In genomic region chr2:124883595-124883994, GRCh38 we compare ENCODE assay signal across 37 cellular contexts.
A peak's percentile ranks its signal among the peaks of the same experiment; 100 is the strongest.
DNase-seq lines count a peak whose midpoint lies in the region; ATAC-seq, FAIRE-seq and TF ChIP-seq lines count a peak whose summit lies in the region.
"Had no signal": no experiment of that assay in that cellular context is flagged by ENCODE, and none has a peak within 500 bp of the region (broad histone marks: within the 10 kb centered on the region; RNA-seq: fewer than 3 reads in every experiment).

No MANE protein-coding gene starts in this region.

- in situ Hi-C loops in HepG2 (cut with HindIII; ENCODE audit: extremely low pct_ligation_motif_present, low pct_unique_long_range_greater_than_20kb): no loop called here

- H3K4me3 Mint-ChIP-seq in naive thymus-derived CD4-positive, alpha-beta T cell: no peak overlapping the region
- no peak overlapping the region for H3K4me3 Mint-ChIP-seq in endodermal cell
- H3K4me3 Mint-ChIP-seq: B cell; CD14-positive monocyte; CD4-positive, alpha-beta memory T cell; CD4-positive, alpha-beta T cell; CD4-positive, CD25-positive, alpha-beta regulatory T cell; CD8-positive, alpha-beta memory T cell; CD8-positive, alpha-beta T cell had no signal

- H4K20me1 ChIP-seq in HepG2 (ENCODE audit: insufficient read depth, low read length): no peaks in the 10 kb centered on the region
- H4K20me1 ChIP-seq: BLaER1; BLaER1 treated with 17β-estradiol and CSF1 and Interleukin-3, amounts not matched to agents 10 nM and 100 nM had no signal

- TF ChIP-seq RAD21 in HepG2 (CRISPR knock-in tag; IDR thresholded peaks at IDR 0.05): no peak

- FAIRE-seq in HepG2 (lab: Jason Lieb, UNC) (no peak), HTR-8/SVneo (lab: Jason Lieb, UNC) (peak; percentile 76), urothelium cell line (lab: Jason Lieb, UNC) (peak; percentile 69)
- FAIRE-seq: A204.1, A549, D721Med had no signal

- H3K4me1 ChIP-seq in HepG2 (ENCODE audit: insufficient read depth, low read length) (no peaks in the 10 kb centered on the region), right lobe of liver (no peaks in the 10 kb centered on the region), endodermal cell (ENCODE audit: control insufficient read depth, insufficient read depth, low read length) (no peaks in the 10 kb centered on the region)
- H3K4me1 ChIP-seq in naive thymus-derived CD4-positive, alpha-beta T cell (ENCODE audit: control insufficient read depth in 2 of 2, insufficient read depth in 2 of 2, low read length in 2 of 2): no peaks in the 10 kb centered on the region
- H3K4me1 ChIP-seq: A549; BE2C; BLaER1; BLaER1 treated with 17β-estradiol and CSF1 and Interleukin-3, amounts not matched to agents 10 nM and 100 nM; Caco-2 had no signal

- TF ChIP-seq CTCF in HepG2 (CRISPR knock-in tag; IDR thresholded peaks at IDR 0.05) (no peak), right lobe of liver (IDR thresholded peaks at IDR 0.05) (no peak), endodermal cell (conservative IDR thresholded peaks at IDR 0.05) (no peak)

- H3K9ac ChIP-seq in HepG2 (ENCODE audit: insufficient read depth, low read depth, low read length) (no peak overlapping the region), endodermal cell (ENCODE audit: extremely low read depth, low read length, poor library complexity, severe bottlenecking) (no peak overlapping the region)
- H3K9ac ChIP-seq: BLaER1; BLaER1 treated with 17β-estradiol and CSF1 and Interleukin-3, amounts not matched to agents 10 nM and 100 nM had no signal

- H3K9me3 ChIP-seq in HepG2 (ENCODE audit: low read length) (peaks cover 36% of the 10 kb centered on the region), right lobe of liver (no peaks in the 10 kb centered on the region), endodermal cell (ENCODE audit: control insufficient read depth, low read length) (no peaks in the 10 kb centered on the region)
- H3K9me3 ChIP-seq in naive thymus-derived CD4-positive, alpha-beta T cell (ENCODE audit: control insufficient read depth in 2 of 3, low read length in 3 of 3): no peaks in the 10 kb centered on the region
- H3K9me3 ChIP-seq: A549; BE2C; BLaER1; BLaER1 treated with 17β-estradiol and CSF1 and Interleukin-3, amounts not matched to agents 10 nM and 100 nM; Caco-2 had no signal

- no TSS peak for BruUV-seq in HepG2 (replicated peaks; lab: Mats Ljungman, UMichigan)

- no peak overlapping the region for H3K27ac ChIP-seq in HepG2 (ENCODE audit: extremely low read length, insufficient read depth, low read length)
- H3K27ac ChIP-seq in right lobe of liver: no peak overlapping the region
- H3K27ac ChIP-seq in naive thymus-derived CD4-positive, alpha-beta T cell (ENCODE audit: low read depth, low read length): no peak overlapping the region
- H3K27ac ChIP-seq in endodermal cell (ENCODE audit: low read depth, low read length): no peak overlapping the region
- H3K27ac ChIP-seq: 22Rv1; A549; BLaER1; BLaER1 treated with 17β-estradiol and CSF1 and Interleukin-3, amounts not matched to agents 10 nM and 100 nM; C4-2B had no signal

- TF ChIP-seq POLR2A in HepG2 (IDR thresholded peaks at IDR 0.05; ENCODE audit: insufficient read depth in 1 of 2, low read depth in 2 of 2, low read length in 2 of 2) (no peak), right lobe of liver (IDR thresholded peaks at IDR 0.05) (no peak)

- no peak overlapping the region for H3K27ac Mint-ChIP-seq in naive thymus-derived CD4-positive, alpha-beta T cell
- H3K27ac Mint-ChIP-seq in endodermal cell: no peak overlapping the region
- H3K27ac Mint-ChIP-seq: B cell; CD14-positive monocyte; CD4-positive, alpha-beta memory T cell; CD4-positive, alpha-beta T cell; CD4-positive, CD25-positive, alpha-beta regulatory T cell; CD8-positive, alpha-beta memory T cell; CD8-positive, alpha-beta T cell had no signal

- WGBS in HepG2 (ENCODE audit: low lambda C conversion rate): 42% methylated on average over 5 of the region's 5 CpGs
- 87% methylated on average over 5 of the region's 5 CpGs for WGBS in right lobe of liver (ENCODE audit: insufficient coverage, low coverage, low lambda C conversion rate, missing lambda C conversion rate)
- 94 to 96% methylated on average over 4 to 5 of the region's 5 CpGs for WGBS in endodermal cell (ENCODE audit: insufficient coverage in 1 of 2, insufficient read length in 1 of 2), 2 experiments

- H3K4me1 Mint-ChIP-seq in naive thymus-derived CD4-positive, alpha-beta T cell: no peaks in the 10 kb centered on the region
- peaks cover 12% of the 10 kb centered on the region for H3K4me1 Mint-ChIP-seq in endodermal cell
- H3K4me1 Mint-ChIP-seq: B cell; CD14-positive monocyte; CD4-positive, alpha-beta memory T cell; CD4-positive, CD25-positive, alpha-beta regulatory T cell; CD8-positive, alpha-beta memory T cell had no signal

- DNase-seq in HepG2 (ENCODE audit: low spot score) (no peak), right lobe of liver (no peak), HTR-8/SVneo (ENCODE audit: insufficient read length, low spot score) (no peak), urothelium cell line (ENCODE audit: low spot score) (no peak), amniotic stem cell (lab: John Stamatoyannopoulos, UW) (no peak), endodermal cell (no peak), NCI-H2171 (lab: John Stamatoyannopoulos, UW) (no peak)
- no peak for DNase-seq in naive thymus-derived CD4-positive, alpha-beta T cell
- DNase-seq: 8988T; ACHN; AML-193; BE2C; C1 segment of cervical spinal cord; Caco-2; Calu3; CD4-positive, alpha-beta memory T cell; CD4-positive, alpha-beta T cell; CD4-positive, CD25-positive, alpha-beta regulatory T cell; CD8-positive, alpha-beta memory T cell; CD8-positive, alpha-beta T cell; COR-L47; DMS 273 treated with DMSO at 0.1 percent for 48 hours; DMS153; DMS53; DMS79; DMS79 treated with DMSO at 0.1 percent for 48 hours; DND-41; EL had no signal

- H3K36me3 ChIP-seq in HepG2 (replicated peaks in 1 of 2; ENCODE audit: control insufficient read depth in 1 of 2, insufficient read depth in 2 of 2, low read length in 2 of 2) (no peaks in the 10 kb centered on the region), right lobe of liver (no peaks in the 10 kb centered on the region), endodermal cell (ENCODE audit: control insufficient read depth, insufficient read depth, low read length) (no peaks in the 10 kb centered on the region)
- H3K36me3 ChIP-seq in naive thymus-derived CD4-positive, alpha-beta T cell (ENCODE audit: control insufficient read depth in 2 of 3, insufficient read depth in 3 of 3, low read length in 3 of 3): no peaks in the 10 kb centered on the region
- H3K36me3 ChIP-seq: BE2C; BLaER1; BLaER1 treated with 17β-estradiol and CSF1 and Interleukin-3, amounts not matched to agents 10 nM and 100 nM had no signal

- no peak overlapping the region for H2AFZ ChIP-seq in HepG2 (ENCODE audit: low read length)

- CTCF ChIA-PET in HepG2 (lab: Yijun Ruan, JAX; ENCODE audit: low intra/inter-chr PET ratio, low total read pairs): no interaction called here
- CTCF ChIA-PET in naive thymus-derived CD4-positive, alpha-beta T cell (lab: Charles Lee): no interaction called here

- H3K4me3 ChIP-seq in HepG2 (replicated peaks in 1 of 3; ENCODE audit: insufficient read depth in 1 of 3, low read depth in 2 of 3, low read length in 3 of 3): no peak overlapping the region
- no peak overlapping the region for H3K4me3 ChIP-seq in right lobe of liver
- H3K4me3 ChIP-seq in naive thymus-derived CD4-positive, alpha-beta T cell (ENCODE audit: low read length): no peak overlapping the region
- H3K4me3 ChIP-seq in endodermal cell (ENCODE audit: low read length): no peak overlapping the region
- H3K4me3 ChIP-seq: A549; BLaER1; BLaER1 treated with 17β-estradiol and CSF1 and Interleukin-3, amounts not matched to agents 10 nM and 100 nM had no signal

- H3K9me3 Mint-ChIP-seq in naive thymus-derived CD4-positive, alpha-beta T cell: peaks cover 2 to 18% (median 7%) of the 10 kb centered on the region in 11 donors
- H3K9me3 Mint-ChIP-seq in endodermal cell: no peaks in the 10 kb centered on the region

- H3K27me3 ChIP-seq in HepG2 (ENCODE audit: control insufficient read depth in 1 of 2, insufficient read depth in 2 of 2, low read length in 2 of 2) (no peaks in the 10 kb centered on the region), right lobe of liver (no peaks in the 10 kb centered on the region), endodermal cell (ENCODE audit: control insufficient read depth, insufficient read depth, low read length, poor library complexity, severe bottlenecking) (no peaks in the 10 kb centered on the region)
- H3K27me3 ChIP-seq in naive thymus-derived CD4-positive, alpha-beta T cell (ENCODE audit: control insufficient read depth in 2 of 2, insufficient read depth in 2 of 2, low read length in 2 of 2): no peaks in the 10 kb centered on the region
- H3K27me3 ChIP-seq: BE2C; BLaER1; BLaER1 treated with 17β-estradiol and CSF1 and Interleukin-3, amounts not matched to agents 10 nM and 100 nM had no signal

- intact Hi-C loops in HepG2 (cut with micrococcal nuclease; ENCODE audit: unreplicated experiment): no loop called here
- intact Hi-C loops in right lobe of liver (cut with DNase I): no loop called here
- intact Hi-C loops in naive thymus-derived CD4-positive, alpha-beta T cell (cut with micrococcal nuclease): no loop called here

- TF ChIP-seq EP300 in HepG2 (IDR thresholded peaks at IDR 0.05; ENCODE audit: low read depth in 2 of 2, low read length in 2 of 2): no peak
- no peak for TF ChIP-seq EP300 in HepG2 (CRISPR knock-in tag; IDR thresholded peaks at IDR 0.05; ENCODE audit: borderline replicate concordance)

- no peaks in the 10 kb centered on the region for H3K36me3 Mint-ChIP-seq in naive thymus-derived CD4-positive, alpha-beta T cell
- no peaks in the 10 kb centered on the region for H3K36me3 Mint-ChIP-seq in endodermal cell (ENCODE audit: low read depth)
- H3K36me3 Mint-ChIP-seq: CD14-positive monocyte; CD4-positive, alpha-beta memory T cell; CD4-positive, CD25-positive, alpha-beta regulatory T cell; CD8-positive, alpha-beta memory T cell; CD8-positive, alpha-beta T cell had no signal

- POLR2A ChIA-PET in HepG2 (lab: Yijun Ruan, JAX): no interaction called here
- POLR2A ChIA-PET in naive thymus-derived CD4-positive, alpha-beta T cell (lab: Charles Lee): no interaction called here

- no peaks in the 10 kb centered on the region for H3K79me2 ChIP-seq in HepG2 (ENCODE audit: insufficient read depth, low read length)

- ATAC-seq in HepG2 (no peak), right lobe of liver (no peak)
- peak; percentile 24 for ATAC-seq in naive thymus-derived CD4-positive, alpha-beta T cell
- ATAC-seq: A549; CD8-positive, alpha-beta T cell had no signal

- no peaks in the 10 kb centered on the region for H3K27me3 Mint-ChIP-seq in naive thymus-derived CD4-positive, alpha-beta T cell
- H3K27me3 Mint-ChIP-seq in endodermal cell (ENCODE audit: insufficient read depth): no peaks in the 10 kb centered on the region
- H3K27me3 Mint-ChIP-seq: B cell; CD4-positive, alpha-beta memory T cell; CD4-positive, alpha-beta T cell; CD4-positive, CD25-positive, alpha-beta regulatory T cell; CD8-positive, alpha-beta memory T cell had no signal

- H3K4me2 ChIP-seq in HepG2 (ENCODE audit: low read depth, low read length): no peak overlapping the region
- H3K4me2 ChIP-seq: A549; BLaER1; BLaER1 treated with 17β-estradiol and CSF1 and Interleukin-3, amounts not matched to agents 10 nM and 100 nM had no signal
